Comparison of ENCODE assay signal across 1 cellular context in genomic region chr10:72276421-72277339, GRCh38.
TF ChIP-seq lines count a peak whose summit lies in the region.

No MANE protein-coding gene starts in this region.

TF ChIP-seq in K562, 482 proteins besides CTCF, POLR2A, EP300 and RAD21 (continued from another document and continues in another):
- TF ChIP-seq ZBTB33 (CRISPR knock-in tag; IDR thresholded peaks at IDR 0.05): peak; percentile 84
- TF ChIP-seq DIDO1 (tag; IDR thresholded peaks at IDR 0.05; ENCODE audit: low read depth): peak; percentile 34; the same call in 1 of the 2 replicates
- peak; percentile 93 for TF ChIP-seq RNF219 (CRISPR knock-in tag; IDR thresholded peaks at IDR 0.05)
- peak; percentile 63 for TF ChIP-seq DEAF1 (CRISPR knock-in tag; IDR thresholded peaks at IDR 0.05)
- TF ChIP-seq PHF20 (IDR thresholded peaks at IDR 0.05; ENCODE audit: partially characterized antibody): no peak
- 0 out of 2 replicates have a peak, but pooled peaks have one; percentile 56 for TF ChIP-seq HDAC2 (IDR thresholded peaks at IDR 0.05)
- 0 out of 2 replicates have a peak, but pooled peaks have one; percentile 15 for TF ChIP-seq ZNF695 (CRISPR knock-in tag; IDR thresholded peaks at IDR 0.05)
- peak; percentile 98 for TF ChIP-seq KDM5B (IDR thresholded peaks at IDR 0.05; ENCODE audit: insufficient replicate concordance, low read depth, low read length)
- no peak for TF ChIP-seq NR2C1 (IDR thresholded peaks at IDR 0.05)
- peak; percentile 31 for TF ChIP-seq NR2C1 (tag; IDR thresholded peaks at IDR 0.05)
- TF ChIP-seq IFI16 (CRISPR knock-in tag; IDR thresholded peaks at IDR 0.05): 0 out of 2 replicates have a peak, but pooled peaks have one; percentile 69
- TF ChIP-seq ZFP91 (CRISPR knock-in tag; IDR thresholded peaks at IDR 0.05): peak; percentile 44; the same call in 1 of the 2 replicates
- TF ChIP-seq NRF1 (conservative IDR thresholded peaks at IDR 0.05 in 1 of 2, IDR thresholded peaks at IDR 0.05 in 1 of 2): peak; percentile 30 to 45; a peak in 2 of 4 replicates
- peak; percentile 81 for TF ChIP-seq ZSCAN32 (CRISPR knock-in tag; IDR thresholded peaks at IDR 0.05)
- TF ChIP-seq THRB (CRISPR knock-in tag; conservative IDR thresholded peaks at IDR 0.05): peak; percentile 97
- 0 out of 2 replicates have a peak, but pooled peaks have one; percentile 17 for TF ChIP-seq GMEB1 (CRISPR knock-in tag; IDR thresholded peaks at IDR 0.05)
- TF ChIP-seq ZNF436 (CRISPR knock-in tag; IDR thresholded peaks at IDR 0.05): peak; percentile 97
- TF ChIP-seq ZNF444 (CRISPR knock-in tag; IDR thresholded peaks at IDR 0.05): peak; percentile 6; the same call in 1 of the 2 replicates
- TF ChIP-seq ELF4 (CRISPR knock-in tag; IDR thresholded peaks at IDR 0.05): peak; percentile 96
- TF ChIP-seq NFE2 (IDR thresholded peaks at IDR 0.05; ENCODE audit: low read depth): no peak
- TF ChIP-seq RCOR1 (IDR thresholded peaks at IDR 0.05; ENCODE audit: borderline replicate concordance in 1 of 2, low read depth in 2 of 2, low read length in 2 of 2): peak in 1 of 2 experiments; percentile 76; a peak in 2 of 4 replicates
- TF ChIP-seq HMGXB4 (CRISPR knock-in tag; IDR thresholded peaks at IDR 0.05): no peak
- TF ChIP-seq TBP (optimal IDR thresholded peaks at IDR 0.05; ENCODE audit: low read depth, low read length): no peak
- 0 out of 2 replicates have a peak, but pooled peaks have one; percentile 60 for TF ChIP-seq ZNF644 (tag; IDR thresholded peaks at IDR 0.05; ENCODE audit: low read depth)
- peak; percentile 89 for TF ChIP-seq ZBED1 (IDR thresholded peaks at IDR 0.05)
- TF ChIP-seq ZNF41 (CRISPR knock-in tag; conservative IDR thresholded peaks at IDR 0.05): peak; percentile 83
- TF ChIP-seq MBD1 (CRISPR knock-in tag; IDR thresholded peaks at IDR 0.05): no peak
- TF ChIP-seq ZNF696 (CRISPR knock-in tag; conservative IDR thresholded peaks at IDR 0.05): peak; percentile 86; the same call in 1 of the 2 replicates
- 0 out of 2 replicates have a peak, but pooled peaks have one; percentile 55 for TF ChIP-seq MEF2D (tag; conservative IDR thresholded peaks at IDR 0.05; ENCODE audit: low read depth)
- no peak for TF ChIP-seq ADNP (tag; IDR thresholded peaks at IDR 0.05)
- peak; percentile 47; the same call in 1 of the 2 replicates for TF ChIP-seq ZNF239 (CRISPR knock-in tag; IDR thresholded peaks at IDR 0.05)
- TF ChIP-seq POLR2B (IDR thresholded peaks at IDR 0.05; ENCODE audit: low read depth, partially characterized antibody): peak; percentile 93
- peak; percentile 78; the same call in 1 of the 2 replicates for TF ChIP-seq HIVEP1 (CRISPR knock-in tag; IDR thresholded peaks at IDR 0.05)
